ENCODE assay signal across 11 cellular contexts in genomic region chr6:34674268-34674639, GRCh38. TPM values are rescaled to one million over a fixed set of nuclear protein-coding genes. Genes with fewer than 3 reads are reported as not detected.
DNase-seq lines count a peak whose midpoint lies in the region; ATAC-seq, FAIRE-seq and TF ChIP-seq lines count a peak whose summit lies in the region.
"Had no signal": no experiment of that assay in that cellular context is flagged by ENCODE, and none has a peak within 500 bp of the region (broad histone marks: within the 10 kb centered on the region; RNA-seq: fewer than 3 reads in every experiment).

No MANE protein-coding gene starts in this region.

- TF ChIP-seq EP300 in HepG2 (IDR thresholded peaks at IDR 0.05; ENCODE audit: low read depth in 2 of 2, low read length in 2 of 2), result peak in 1 of 2 experiments; percentile 86; a peak in 2 of 4 replicates
- no peak for TF ChIP-seq EP300 in HepG2 (CRISPR knock-in tag; IDR thresholded peaks at IDR 0.05; ENCODE audit: borderline replicate concordance)

- TF ChIP-seq RAD21 in HepG2 (CRISPR knock-in tag; IDR thresholded peaks at IDR 0.05), result no peak

- peaks cover 84% of the 10 kb centered on the region for H3K4me1 ChIP-seq in HepG2 (ENCODE audit: insufficient read depth, low read length)

- H4K20me1 ChIP-seq in HepG2 (ENCODE audit: insufficient read depth, low read length), result no peaks in the 10 kb centered on the region

- H3K36me3 ChIP-seq in HepG2 (replicated peaks in 1 of 2; ENCODE audit: control insufficient read depth in 1 of 2, insufficient read depth in 2 of 2, low read length in 2 of 2) (no peaks in the 10 kb centered on the region; a peak in 1 of 5 replicates), H7 (replicated peaks; ENCODE audit: control insufficient read depth, insufficient read depth, low read length) (no peaks in the 10 kb centered on the region)

- no peaks in the 10 kb centered on the region for H3K27me3 ChIP-seq in HepG2 (ENCODE audit: control insufficient read depth in 1 of 2, insufficient read depth in 2 of 2, low read length in 2 of 2)
- H3K27me3 ChIP-seq in H7 (ENCODE audit: control insufficient read depth, insufficient read depth, low read length), result no peaks in the 10 kb centered on the region

- H3K4me3 Mint-ChIP-seq in stimulated activated naive CD8-positive, alpha-beta T cell treated with anti-CD3 and anti-CD28 coated beads, Interleukin-15, Interleukin-2, amounts not matched to agents 100 ng/mL and 50 ng/mL, for 24 hours, result peak overlapping the region; percentile 43
- H3K4me3 Mint-ChIP-seq in activated CD4-positive, alpha-beta memory T cell treated with anti-CD3 and anti-CD28 coated beads, Interleukin-2, amount 10 ng/mL, durations not matched to agents 7 days and 5 days, result no peak overlapping the region

- no peak for TF ChIP-seq CTCF in HepG2 (CRISPR knock-in tag; IDR thresholded peaks at IDR 0.05)

- no peaks in the 10 kb centered on the region for H3K27me3 Mint-ChIP-seq in stimulated activated naive CD8-positive, alpha-beta T cell treated with anti-CD3 and anti-CD28 coated beads, Interleukin-15, Interleukin-2, amounts not matched to agents 100 ng/mL and 50 ng/mL, for 24 hours
- H3K27me3 Mint-ChIP-seq in activated CD4-positive, alpha-beta memory T cell treated with anti-CD3 and anti-CD28 coated beads, Interleukin-2, amount 10 ng/mL, durations not matched to agents 7 days and 5 days, result no peaks in the 10 kb centered on the region

- no peaks in the 10 kb centered on the region for H3K9me3 Mint-ChIP-seq in stimulated activated naive CD8-positive, alpha-beta T cell treated with anti-CD3 and anti-CD28 coated beads, Interleukin-15, Interleukin-2, amounts not matched to agents 100 ng/mL and 50 ng/mL, for 24 hours
- H3K9me3 Mint-ChIP-seq in activated CD4-positive, alpha-beta memory T cell treated with anti-CD3 and anti-CD28 coated beads, Interleukin-2, amount 10 ng/mL, durations not matched to agents 7 days and 5 days, result no peaks in the 10 kb centered on the region

- H3K9ac ChIP-seq in HepG2 (ENCODE audit: insufficient read depth, low read depth, low read length), result peak overlapping the region; percentile 55
- H3K9ac ChIP-seq: SK-N-SH had no signal

- no peak for DNase-seq in stimulated activated naive CD8-positive, alpha-beta T cell treated with anti-CD3 and anti-CD28 coated beads, Interleukin-15, Interleukin-2, amounts not matched to agents 100 U/mL and 50 U/mL, for 24 hours
- DNase-seq in activated CD4-positive, alpha-beta memory T cell treated with anti-CD3 and anti-CD28 coated beads, Interleukin-2, amount 10 ng/mL, durations not matched to agents 7 days and 5 days, result no peak
- DNase-seq in HepG2 (ENCODE audit: low spot score) (peak; percentile 91), H7 (no peak), dedifferentiated amniotic fluid mesenchymal stem cell (ENCODE audit: extremely low spot score) (no peak), substantia nigra (lab: John Stamatoyannopoulos, UW) (no peak)
- no peak for DNase-seq in stimulated activated CD4-positive, alpha-beta T cell treated with anti-CD3 and anti-CD28 coated beads, Interleukin-4, amount 100 ng/mL, for 1 hour
- DNase-seq: NCI-H187, SK-N-SH had no signal

- CTCF ChIA-PET in activated CD4-positive, alpha-beta memory T cell treated with anti-CD3 and anti-CD28 coated beads, Interleukin-2, amount 10 ng/mL, durations not matched to agents 7 days and 5 days (lab: Charles Lee), result interaction anchor here (0.6 to 5.3 kb wide), 5 partner anchors 18 to 214 kb away, joined by 3 to 46 read pairs (median 9); partner anchors contain the start of genes ILRUN and SNRPC
- CTCF ChIA-PET in HepG2 (lab: Yijun Ruan, JAX; ENCODE audit: low intra/inter-chr PET ratio, low total read pairs), result no interaction called here

- peak overlapping the region; percentile 2 to 36 (median 35); a peak in 5 of 6 replicates for H3K4me3 ChIP-seq in HepG2 (replicated peaks in 1 of 3; ENCODE audit: insufficient read depth in 1 of 3, low read depth in 2 of 3, low read length in 3 of 3)
- H3K4me3 ChIP-seq in H7 (ENCODE audit: insufficient read depth, low read depth, low read length), result no peak overlapping the region

- H2AFZ ChIP-seq in HepG2 (ENCODE audit: low read length), result no peak overlapping the region

- no peak for TF ChIP-seq POLR2A in HepG2 (IDR thresholded peaks at IDR 0.05; ENCODE audit: insufficient read depth in 1 of 2, low read depth in 2 of 2, low read length in 2 of 2)

- no peak for ATAC-seq in stimulated activated naive CD8-positive, alpha-beta T cell treated with anti-CD3 and anti-CD28 coated beads, Interleukin-15, Interleukin-2, amounts not matched to agents 100 U/mL and 50 U/mL, for 24 hours
- ATAC-seq in HepG2, result peak; percentile 80

- peaks cover 63% of the 10 kb centered on the region for H3K4me1 Mint-ChIP-seq in stimulated activated naive CD8-positive, alpha-beta T cell treated with anti-CD3 and anti-CD28 coated beads, Interleukin-15, Interleukin-2, amounts not matched to agents 100 ng/mL and 50 ng/mL, for 24 hours (ENCODE audit: low read depth)
- peaks cover 55% of the 10 kb centered on the region for H3K4me1 Mint-ChIP-seq in activated CD4-positive, alpha-beta memory T cell treated with anti-CD3 and anti-CD28 coated beads, Interleukin-2, amount 10 ng/mL, durations not matched to agents 7 days and 5 days

- WGBS in HepG2 (ENCODE audit: low lambda C conversion rate), result 0% methylated on average over 5 of the region's 5 CpGs

- BruUV-seq in HepG2 (replicated peaks; lab: Mats Ljungman, UMichigan), result no TSS peak

- peaks cover 78% of the 10 kb centered on the region for H3K79me2 ChIP-seq in HepG2 (ENCODE audit: insufficient read depth, low read length)

- POLR2A ChIA-PET in activated CD4-positive, alpha-beta memory T cell treated with anti-CD3 and anti-CD28 coated beads, Interleukin-2, amount 10 ng/mL, durations not matched to agents 7 days and 5 days (lab: Charles Lee), result interaction anchor here (1.0 to 7.3 kb wide), 8 partner anchors 10 to 118 kb away, joined by 3 to 191 read pairs (median 16); partner anchors contain the start of genes BLTP3A, ILRUN and SNRPC
- POLR2A ChIA-PET in HepG2 (lab: Yijun Ruan, JAX), result interaction anchor here (1.0 to 3.2 kb wide), 8 partner anchors 9 to 117 kb away, joined by 4 to 44 read pairs (median 9); partner anchors contain the start of genes ILRUN and SNRPC

- in situ Hi-C loops in HepG2 (cut with HindIII; ENCODE audit: extremely low pct_ligation_motif_present, low pct_unique_long_range_greater_than_20kb), result no loop called here

- H3K4me2 ChIP-seq in HepG2 (ENCODE audit: low read depth, low read length), result peak overlapping the region; percentile 67
- H3K4me2 ChIP-seq: SK-N-SH had no signal

- intact Hi-C loops in HepG2 (cut with micrococcal nuclease; ENCODE audit: unreplicated experiment), result loop anchor here (2.0 to 5.0 kb wide), 2 partner anchors 23 to 83 kb away; partner anchors contain the start of genes ILRUN and SNRPC

- peak overlapping the region; percentile 73 for H3K27ac ChIP-seq in HepG2 (ENCODE audit: extremely low read length, insufficient read depth, low read length)
- no peak overlapping the region for H3K27ac ChIP-seq in substantia nigra (ENCODE audit: low read depth, low read length, poor library complexity, severe bottlenecking)

- H3K9me3 ChIP-seq in HepG2 (ENCODE audit: low read length), result no peaks in the 10 kb centered on the region
- H3K9me3 ChIP-seq: SK-N-SH had no signal

- FAIRE-seq in HepG2 (lab: Jason Lieb, UNC), result peak; percentile 23
- FAIRE-seq: astrocyte had no signal

- H3K27ac Mint-ChIP-seq in stimulated activated naive CD8-positive, alpha-beta T cell treated with anti-CD3 and anti-CD28 coated beads, Interleukin-15, Interleukin-2, amounts not matched to agents 100 ng/mL and 50 ng/mL, for 24 hours, result peak overlapping the region; percentile 94
- H3K27ac Mint-ChIP-seq in activated CD4-positive, alpha-beta memory T cell treated with anti-CD3 and anti-CD28 coated beads, Interleukin-2, amount 10 ng/mL, durations not matched to agents 7 days and 5 days, result peak overlapping the region; percentile 98

- no peaks in the 10 kb centered on the region for H3K36me3 Mint-ChIP-seq in stimulated activated naive CD8-positive, alpha-beta T cell treated with anti-CD3 and anti-CD28 coated beads, Interleukin-15, Interleukin-2, amounts not matched to agents 100 ng/mL and 50 ng/mL, for 24 hours (ENCODE audit: low read depth)
- H3K36me3 Mint-ChIP-seq in activated CD4-positive, alpha-beta memory T cell treated with anti-CD3 and anti-CD28 coated beads, Interleukin-2, amount 10 ng/mL, durations not matched to agents 7 days and 5 days (ENCODE audit: low read depth), result peaks cover 6% of the 10 kb centered on the region

RNA-seq across cellular contexts. Expression of gene ILRUN, which starts 22.3 kb away (rescaled TPM):
- 10 to 100 TPM; 85.3 to 86.6 TPM for total RNA-seq in activated CD4-positive, alpha-beta memory T cell treated with anti-CD3 and anti-CD28 coated beads, Interleukin-2, amount 10 ng/mL, durations not matched to agents 7 days and 5 days
- total RNA-seq in HepG2 (2016; rRNA removed; fragmentation: Illumina TruSeq; extraction: Trizol), result 66.6 and 90.8 TPM in 2 replicates
- 20.3 and 22.0 TPM in 2 replicates for total RNA-seq in HepG2 (2016; cell fraction: cytosol; rRNA removed; fragmentation: Illumina TruSeq; extraction: Trizol; ENCODE audit: low read depth)
- total RNA-seq in HepG2 (2016; cell fraction: insoluble cytoplasmic fraction; rRNA removed; fragmentation: Illumina TruSeq; extraction: Trizol), result 66.5 and 79.2 TPM in 2 replicates
- 93.9 and 107 TPM in 2 replicates for total RNA-seq in HepG2 (2016; cell fraction: membrane; rRNA removed; fragmentation: Illumina TruSeq; extraction: Trizol)
- total RNA-seq in HepG2 (2016; cell fraction: nucleus; rRNA removed; fragmentation: Illumina TruSeq; extraction: Trizol), result 37.4 and 39.5 TPM in 2 replicates
- 45.5 and 50.6 TPM in 2 replicates for polyA plus RNA-seq in HepG2 (2011; rRNA removed)
- polyA plus RNA-seq in HepG2 (2011; cell fraction: cytosol; rRNA removed), result 39.2 and 46.8 TPM in 2 replicates
- polyA plus RNA-seq in HepG2 (2011; cell fraction: nucleus; rRNA removed), result 18.1 and 22.0 TPM in 2 replicates
- 76.7 and 76.9 TPM in 2 replicates for polyA plus RNA-seq in HepG2 (2012)
- polyA plus RNA-seq in HepG2 (2016; cell fraction: cytosol; fragmentation: Illumina TruSeq; extraction: Trizol; ENCODE audit: low read depth), result 23.8 and 24.6 TPM in 2 replicates
- polyA plus RNA-seq in HepG2 (2016; cell fraction: insoluble cytoplasmic fraction; fragmentation: Illumina TruSeq; extraction: Trizol; ENCODE audit: low read depth), result 79.1 and 86.9 TPM in 2 replicates
- polyA plus RNA-seq in HepG2 (2016; cell fraction: membrane; fragmentation: Illumina TruSeq; extraction: Trizol; ENCODE audit: low read depth), result 82.0 and 93.2 TPM in 2 replicates
- polyA plus RNA-seq in HepG2 (2016; cell fraction: nucleus; fragmentation: Illumina TruSeq; extraction: Trizol; ENCODE audit: insufficient read depth, low read depth), result 42.3 and 46.6 TPM in 2 replicates
- 122 and 124 TPM in 2 replicates for polyA minus RNA-seq in HepG2 (2011; rRNA and poly(A)+ RNA removed; ENCODE audit: low replicate concordance)
- polyA minus RNA-seq in HepG2 (2011; cell fraction: cytosol; rRNA and poly(A)+ RNA removed), result 45.1 and 48.4 TPM in 2 replicates
- 27.2 and 30.5 TPM in 2 replicates for polyA minus RNA-seq in HepG2 (2011; cell fraction: nucleus; rRNA and poly(A)+ RNA removed)
- total RNA-seq in H7 (2014; rRNA removed; shearing (Covaris generic)), result 42.2 and 50.4 TPM in 2 replicates
